ENCODE assay signal across 1 cellular context in the genomic region with DNA sequence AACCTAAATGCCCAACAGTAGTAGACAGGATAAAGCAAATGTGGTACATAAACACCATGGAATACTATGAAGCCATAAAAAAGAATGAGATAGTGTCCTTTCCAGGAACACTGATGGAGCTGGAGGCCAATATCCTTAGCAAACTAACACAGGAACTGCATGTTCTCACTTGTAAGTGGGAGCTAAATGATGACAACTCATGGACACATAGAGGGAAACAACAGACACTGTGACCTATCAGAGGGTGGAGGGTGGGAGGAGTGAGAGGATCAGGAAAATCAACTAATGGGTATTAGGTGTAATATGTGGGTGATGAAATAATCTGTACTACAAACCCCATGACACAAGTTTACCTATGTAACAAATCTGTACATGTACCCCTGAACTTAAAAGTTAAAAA.
TF ChIP-seq lines count a peak whose summit lies in the region.

No MANE protein-coding gene starts in this region.

TF ChIP-seq in A549, 52 proteins besides CTCF, POLR2A, EP300 and RAD21 (continued from another document):
- no peak for TF ChIP-seq SMC3 (IDR thresholded peaks at IDR 0.05)
TF ChIP-seq in A549: peak in this region for 0.
